In the genomic region with DNA sequence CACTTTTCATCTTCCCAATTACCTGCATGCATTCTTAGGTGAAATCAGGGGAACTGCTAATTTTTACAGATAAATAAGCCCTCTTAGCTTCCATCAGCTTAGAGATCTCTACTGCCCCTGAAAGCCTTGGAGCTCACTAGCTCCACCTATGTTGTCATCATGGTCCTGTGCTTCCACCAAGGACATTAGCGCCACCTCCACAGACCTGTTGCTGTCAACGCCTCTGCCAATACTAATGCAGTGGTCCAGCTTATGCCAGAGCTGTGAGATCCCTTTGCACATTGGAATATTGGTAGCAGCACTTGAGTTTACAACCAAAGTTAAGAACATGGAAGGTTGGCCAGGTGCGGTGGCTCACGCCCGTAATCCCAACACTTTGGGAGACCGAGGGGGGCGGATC, we compare ENCODE assay signal across 21 cellular contexts. TPM values are rescaled to one million over a fixed set of nuclear protein-coding genes. Genes with fewer than 3 reads are reported as not detected.
DNase-seq lines count a peak whose midpoint lies in the region; ATAC-seq and TF ChIP-seq lines count a peak whose summit lies in the region.
"Had no signal": no experiment of that assay in that cellular context is flagged by ENCODE, and none has a peak within 500 bp of the region (broad histone marks: within the 10 kb centered on the region; RNA-seq: fewer than 3 reads in every experiment).

No MANE protein-coding gene starts in this region.

- RAD21 ChIA-PET in HCT116 (lab: Charles Lee; ENCODE audit: low non-redundant PET in 1 of 2, low total read pairs in 2 of 2, uncharacterized antibody in 2 of 2, unreplicated experiment in 2 of 2) = no interaction called here

- TF ChIP-seq CTCF in HCT116 (IDR thresholded peaks at IDR 0.05 in 2 of 3, conservative IDR thresholded peaks at IDR 0.05 in 1 of 3; ENCODE audit: borderline replicate concordance in 1 of 3, insufficient read depth in 1 of 3, low read depth in 2 of 3, low read length in 2 of 3) = peak; percentile 48 to 58 (median 51); a peak in 5 of 6 replicates
- peak; percentile 20; the same call in 1 of the 2 replicates for TF ChIP-seq CTCF in Panc1 (IDR thresholded peaks at IDR 0.05)
- no peak for TF ChIP-seq CTCF in osteoblast (IDR thresholded peaks at IDR 0.05; ENCODE audit: extremely low read depth, low read depth, low read length)

- 0 out of 2 replicates have a peak, but pooled peaks have one; percentile 14 for TF ChIP-seq RAD21 in HCT116 (IDR thresholded peaks at IDR 0.05; ENCODE audit: low read depth)

- H3K27ac ChIP-seq in HCT116 (ENCODE audit: low read depth, low read length) (no peak overlapping the region), Panc1 (ENCODE audit: low read length) (no peak overlapping the region), osteoblast (ENCODE audit: low read depth, low read length) (no peak overlapping the region)
- H3K27ac ChIP-seq: BLaER1 treated with 17β-estradiol and CSF1 and Interleukin-3, amounts not matched to agents 10 nM and 100 nM; body of pancreas; right atrium auricular region had no signal

- no peak overlapping the region for H3K4me3 ChIP-seq in HCT116 (replicated peaks in 1 of 2; ENCODE audit: low read depth in 1 of 2, low read length in 2 of 2)
- no peak overlapping the region for H3K4me3 ChIP-seq in Panc1 (ENCODE audit: low read depth in 2 of 2, low read length in 2 of 2)
- no peak overlapping the region for H3K4me3 ChIP-seq in osteoblast (ENCODE audit: insufficient read depth, low read length)
- H3K4me3 ChIP-seq: BLaER1 treated with 17β-estradiol and CSF1 and Interleukin-3, amounts not matched to agents 10 nM and 100 nM; body of pancreas; right atrium auricular region had no signal

- no peak overlapping the region for H2AFZ ChIP-seq in HCT116 (ENCODE audit: low read depth, low read length, poor library complexity, severe bottlenecking)
- no peak overlapping the region for H2AFZ ChIP-seq in osteoblast (ENCODE audit: low read length)

- H3K79me2 ChIP-seq in HCT116 (ENCODE audit: insufficient read depth, low read length) (no peaks in the 10 kb centered on the region), osteoblast (ENCODE audit: insufficient read depth, low read length) (no peaks in the 10 kb centered on the region)

- intact Hi-C loops in HCT116 (cut with micrococcal nuclease) = no loop called here
- intact Hi-C loops in Panc1 (cut with micrococcal nuclease; ENCODE audit: unreplicated experiment) = no loop called here

- H3K27me3 ChIP-seq in HCT116 (ENCODE audit: insufficient read depth, low read length) = no peaks in the 10 kb centered on the region
- peaks cover 5% of the 10 kb centered on the region; the same call in 1 of the 2 replicates for H3K27me3 ChIP-seq in Panc1 (ENCODE audit: control insufficient read depth, insufficient read depth, low read length)
- H3K27me3 ChIP-seq in osteoblast (ENCODE audit: insufficient read depth, low read length) = peaks cover 13% of the 10 kb centered on the region
- H3K27me3 ChIP-seq: BLaER1 treated with 17β-estradiol and CSF1 and Interleukin-3, amounts not matched to agents 10 nM and 100 nM; body of pancreas; right atrium auricular region had no signal

- DNase-seq in DMS53 (lab: John Stamatoyannopoulos, UW) (peak; percentile 40), DMS53 treated with DMSO at 0.1 percent for 48 hours (lab: John Stamatoyannopoulos, UW; ENCODE audit: unreplicated experiment) (no peak), HCT116 (ENCODE audit: low read depth, low spot score) (peak; percentile 28), Panc1 (ENCODE audit: low read depth, low spot score) (no peak), iPS-NIHi7 (ENCODE audit: extremely low spot score) (peak; percentile 63), osteoblast (ENCODE audit: insufficient read length, low spot score, missing footprints) (no peak)
- DNase-seq: activated CD4-positive, alpha-beta T cell treated with anti-CD3 and anti-CD28 coated beads, Interleukin-2, amount 10 ng/mL, durations not matched to agents 7 days and 5 days; body of pancreas; effector memory CD8-positive, alpha-beta T cell; left colon; naive thymus-derived CD4-positive, alpha-beta T cell; NCI-H187; stimulated activated CD4-positive, alpha-beta T cell treated with anti-CD3 and anti-CD28 coated beads, Interleukin-12 subunit alpha, Interleukin-12 subunit beta, amount 100 ng/mL, for 4 hours; T-cell had no signal

- TF ChIP-seq POLR2A in HCT116 (IDR thresholded peaks at IDR 0.05; ENCODE audit: borderline replicate concordance, extremely low read depth, insufficient read depth, insufficient read length) = no peak

- ATAC-seq in HCT116 = peak; percentile 96
- ATAC-seq in Panc1 = no peak
- ATAC-seq in HG03196 (IDR thresholded peaks at IDR 0.05; ENCODE audit: unreplicated experiment) = no peak
- no peak for ATAC-seq in GM21528 (IDR thresholded peaks at IDR 0.05; ENCODE audit: low FRiP score, unreplicated experiment)
- ATAC-seq: body of pancreas; effector memory CD8-positive, alpha-beta T cell; left colon; naive thymus-derived CD4-positive, alpha-beta T cell; Right ventricle myocardium inferior; T-cell had no signal

- POLR2A ChIA-PET in HCT116 (lab: Charles Lee) = no interaction called here
- POLR2A ChIA-PET in Panc1 (lab: Charles Lee) = no interaction called here

- H3K4me2 ChIP-seq in HCT116 (ENCODE audit: low read length) (no peak overlapping the region), osteoblast (ENCODE audit: insufficient read depth, low read length) (no peak overlapping the region)
- H3K4me2 ChIP-seq: BLaER1 treated with 17β-estradiol and CSF1 and Interleukin-3, amounts not matched to agents 10 nM and 100 nM had no signal

- H3K4me1 ChIP-seq in HCT116 (ENCODE audit: control insufficient read depth in 1 of 2, insufficient read depth in 2 of 2, low read length in 2 of 2) (no peaks in the 10 kb centered on the region), Panc1 (ENCODE audit: control insufficient read depth, insufficient read depth, low read length) (no peaks in the 10 kb centered on the region), osteoblast (ENCODE audit: insufficient read depth, low read length) (no peaks in the 10 kb centered on the region)
- H3K4me1 ChIP-seq: BLaER1 treated with 17β-estradiol and CSF1 and Interleukin-3, amounts not matched to agents 10 nM and 100 nM; body of pancreas; right atrium auricular region had no signal

- in situ Hi-C loops in Panc1 (cut with HindIII; ENCODE audit: low pct_unique_long_range_greater_than_20kb, low sequenced_read_pairs) = no loop called here

- no peak overlapping the region for H3K9ac ChIP-seq in HCT116 (ENCODE audit: low read length)
- H3K9ac ChIP-seq: BLaER1 treated with 17β-estradiol and CSF1 and Interleukin-3, amounts not matched to agents 10 nM and 100 nM had no signal

- H3K9me2 ChIP-seq in HCT116 (ENCODE audit: insufficient read depth) = no peaks in the 10 kb centered on the region

- H3K36me3 ChIP-seq in HCT116 (ENCODE audit: control insufficient read depth in 1 of 2, insufficient read depth in 2 of 2, low read length in 2 of 2) = no peaks in the 10 kb centered on the region
- no peaks in the 10 kb centered on the region for H3K36me3 ChIP-seq in Panc1 (ENCODE audit: control insufficient read depth, insufficient read depth, low read length)
- no peaks in the 10 kb centered on the region for H3K36me3 ChIP-seq in osteoblast (ENCODE audit: insufficient read depth, low read length)
- H3K36me3 ChIP-seq: BLaER1 treated with 17β-estradiol and CSF1 and Interleukin-3, amounts not matched to agents 10 nM and 100 nM; right atrium auricular region had no signal

- H3K9me3 ChIP-seq in HCT116 (ENCODE audit: control insufficient read depth in 1 of 2, insufficient read depth in 1 of 2, low read depth in 1 of 2, low read length in 2 of 2) = no peaks in the 10 kb centered on the region
- no peaks in the 10 kb centered on the region for H3K9me3 ChIP-seq in Panc1 (ENCODE audit: control insufficient read depth, insufficient read depth, low read depth, low read length)
- H3K9me3 ChIP-seq in osteoblast (ENCODE audit: low read depth, low read length) = no peaks in the 10 kb centered on the region
- H3K9me3 ChIP-seq: BLaER1 treated with 17β-estradiol and CSF1 and Interleukin-3, amounts not matched to agents 10 nM and 100 nM; body of pancreas; right atrium auricular region had no signal

- H4K20me1 ChIP-seq in HCT116 (ENCODE audit: insufficient read depth) (no peaks in the 10 kb centered on the region), osteoblast (ENCODE audit: insufficient read depth, low read length) (no peaks in the 10 kb centered on the region)
- H4K20me1 ChIP-seq: BLaER1 treated with 17β-estradiol and CSF1 and Interleukin-3, amounts not matched to agents 10 nM and 100 nM had no signal

- CTCF ChIA-PET in HCT116 (lab: Charles Lee) (interaction anchor here (0.6 to 1.0 kb wide), 2 partner anchors 20 to 75 kb away, joined by 3 to 4 read pairs; no protein-coding TSS in a partner anchor), Panc1 (lab: Charles Lee) (no interaction called here)

- BruUV-seq in HCT116 (replicated peaks; lab: Mats Ljungman, UMichigan) (no TSS peak), Panc1 (replicated peaks; lab: Mats Ljungman, UMichigan) (no TSS peak)

TF ChIP-seq in HCT116, 20 proteins besides CTCF, POLR2A, EP300 and RAD21 (continues in another document):
- TF ChIP-seq ZNF274 (IDR thresholded peaks at IDR 0.05; ENCODE audit: low read depth, low read length) (no peak), JUND (IDR thresholded peaks at IDR 0.05) (no peak), TCF7L2 (IDR thresholded peaks at IDR 0.05; ENCODE audit: borderline replicate concordance, extremely low read depth, insufficient read depth, insufficient read length) (no peak), ELF1 (IDR thresholded peaks at IDR 0.05; ENCODE audit: borderline replicate concordance, low read depth) (no peak), EGR1 (IDR thresholded peaks at IDR 0.05; ENCODE audit: low read depth) (no peak), EZH2phosphoT487 (IDR thresholded peaks at IDR 0.05; ENCODE audit: borderline replicate concordance) (no peak), POLR2AphosphoS5 (IDR thresholded peaks at IDR 0.05; ENCODE audit: low read depth, low read length) (no peak), CEBPB (IDR thresholded peaks at IDR 0.05; ENCODE audit: low read depth) (no peak)
- TF ChIP-seq, protein P1, sequence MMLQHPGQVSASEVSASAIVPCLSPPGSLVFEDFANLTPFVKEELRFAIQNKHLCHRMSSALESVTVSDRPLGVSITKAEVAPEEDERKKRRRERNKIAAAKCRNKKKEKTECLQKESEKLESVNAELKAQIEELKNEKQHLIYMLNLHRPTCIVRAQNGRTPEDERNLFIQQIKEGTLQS (IDR thresholded peaks at IDR 0.05) = no peak
- TF ChIP-seq, protein P2, sequence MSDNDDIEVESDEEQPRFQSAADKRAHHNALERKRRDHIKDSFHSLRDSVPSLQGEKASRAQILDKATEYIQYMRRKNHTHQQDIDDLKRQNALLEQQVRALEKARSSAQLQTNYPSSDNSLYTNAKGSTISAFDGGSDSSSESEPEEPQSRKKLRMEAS (IDR thresholded peaks at IDR 0.05) = no peak

RNA-seq across cellular contexts. Expression of a gene that starts 7.7 kb away (rescaled TPM):
- total RNA-seq in HCT116 (2021; ENCODE audit: unreplicated experiment) (not detected), Panc1 (2021; ENCODE audit: unreplicated experiment) (not detected), osteoblast (not detected in 2 replicates)
- not detected in 2 replicates for polyA plus RNA-seq in HCT116 (2012)
- not detected for polyA plus RNA-seq in Panc1 (2012; ENCODE audit: insufficient read length)
- total RNA-seq: activated CD4-positive, alpha-beta T cell treated with anti-CD3 and anti-CD28 coated beads, Interleukin-2, amount 10 ng/mL, durations not matched to agents 7 days and 5 days; left colon; mesenteric fat pad; naive thymus-derived CD4-positive, alpha-beta T cell; osteocyte; right atrium auricular region; Right ventricle myocardium inferior; T-cell had no signal
- polyA plus RNA-seq: naive thymus-derived CD4-positive, alpha-beta T cell had no signal

Comparison
In these comparisons a context has a peak if more than half of its experiments do, and no peak if none do; other contexts are left out.
1. DNase-seq: peak in DMS53 (single experiment), HCT116 (single experiment) and iPS-NIHi7 (single experiment); none in DMS53 treated with DMSO at 0.1 percent for 48 hours (single experiment), Panc1 (single experiment) and osteoblast (single experiment).